In genomic region chr10:33040436-33040835, GRCh38 we compare ENCODE assay signal across 29 cellular contexts.
"Had no signal": no experiment of that assay in that cellular context is flagged by ENCODE, and none has a peak within 500 bp of the region (broad histone marks: within the 10 kb centered on the region; RNA-seq: fewer than 3 reads in every experiment).

No MANE protein-coding gene starts in this region.

- H3K36me3 ChIP-seq: brain microvascular endothelial cell, esophagus squamous epithelium, gastroesophageal sphincter, heart right ventricle had no signal

- H3K27me3 ChIP-seq: brain microvascular endothelial cell, esophagus squamous epithelium, gastroesophageal sphincter, heart right ventricle had no signal

- ATAC-seq: activated CD8-positive, alpha-beta T cell treated with anti-CD3 and anti-CD28 coated beads for 36 hours; activated T-cell treated with anti-CD3 and anti-CD28 coated beads, Interleukin-2, amount 50 U/mL, for 4 hours; activated T-helper 17 cell treated with anti-CD3 and anti-CD28 coated beads, Interleukin-2, amount 50 U/mL, for 72 hours; effector memory CD8-positive, alpha-beta T cell; gastroesophageal sphincter; heart right ventricle; WTC11 had no signal

- H3K4me1 ChIP-seq: esophagus squamous epithelium, gastroesophageal sphincter, heart right ventricle had no signal

- H3K4me3 ChIP-seq: esophagus squamous epithelium, gastroesophageal sphincter, heart right ventricle had no signal

- DNase-seq: activated CD4-positive, alpha-beta T cell treated with anti-CD3 and anti-CD28 coated beads for 48 hours; activated CD4-positive, alpha-beta T cell treated with anti-CD3 and anti-CD28 coated beads, Interleukin-2, amount 50 U/mL, for 1 hour; activated CD4-positive, alpha-beta T cell treated with anti-CD3 and anti-CD28 coated beads, Interleukin-2, amount 50 U/mL, for 48 hours; activated CD8-positive, alpha-beta memory T cell treated with anti-CD3 and anti-CD28 coated beads for 24 hours; activated CD8-positive, alpha-beta T cell treated with anti-CD3 and anti-CD28 coated beads for 36 hours; activated effector memory CD4-positive, alpha-beta T cell treated with Interleukin-2 at 50 U/mL for 16 hours; activated gamma-delta T cell treated with Interleukin-2 at 50 U/mL for 16 hours; activated naive CD4-positive, alpha-beta T cell treated with anti-CD3 and anti-CD28 coated beads, Interleukin-2, amount 50 U/mL, for 16 hours; activated naive CD4-positive, alpha-beta T cell treated with Interleukin-2 at 50 U/mL for 16 hours; activated T-cell treated with anti-CD3 and anti-CD28 coated beads, Interleukin-2, amount 50 U/mL, for 4 hours; amniotic stem cell; anterior cingulate cortex; brain microvascular endothelial cell; cortex of kidney; dermis blood vessel endothelial cell; effector CD4-positive, alpha-beta T cell; effector memory CD8-positive, alpha-beta T cell; esophagus squamous epithelium; foreskin melanocyte; heart right ventricle; T-helper 2 cell had no signal

- FAIRE-seq: astrocyte, bronchial epithelial cell, endometrium, endothelial cell of umbilical vein had no signal

- H3K27ac ChIP-seq: brain microvascular endothelial cell, epithelial cell of prostate, esophagus squamous epithelium, gastroesophageal sphincter, heart right ventricle had no signal

- H3K9me3 ChIP-seq: esophagus squamous epithelium, gastroesophageal sphincter, heart right ventricle had no signal
